18 cellular contexts compared by ENCODE assay signal in the genomic region with DNA sequence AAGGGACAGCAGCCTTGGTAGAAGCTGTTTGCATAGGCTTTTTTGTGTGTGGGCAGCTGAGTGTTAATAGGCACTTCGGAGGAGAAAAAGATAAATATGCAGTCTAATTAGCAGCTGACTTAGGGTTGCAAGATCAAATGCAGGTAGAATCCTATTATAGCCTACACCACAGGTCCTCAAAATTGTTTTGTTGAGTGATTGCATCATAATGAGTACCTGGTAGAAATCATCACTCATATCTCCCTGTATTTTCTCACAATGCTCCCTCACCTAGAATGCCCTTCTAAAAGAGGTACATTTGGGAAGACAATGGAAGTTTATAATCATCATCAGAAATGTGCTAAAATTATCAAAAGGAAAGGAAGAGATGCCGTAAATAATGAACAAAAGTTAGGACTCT. TPM values are rescaled to one million over a fixed set of nuclear protein-coding genes. Genes with fewer than 3 reads are reported as not detected.
"Had no signal": no experiment of that assay in that cellular context is flagged by ENCODE, and none has a peak within 500 bp of the region (broad histone marks: within the 10 kb centered on the region; RNA-seq: fewer than 3 reads in every experiment).

No MANE protein-coding gene starts in this region.

- H3K9me3 ChIP-seq: lower lobe of right lung, ovary, testis, upper lobe of left lung had no signal

- H3K4me1 ChIP-seq: lower lobe of right lung, testis, upper lobe of left lung had no signal

- H3K27me3 ChIP-seq: ovary, testis, upper lobe of left lung had no signal

- H3K9me3 Mint-ChIP-seq: activated CD4-positive, alpha-beta T cell treated with anti-CD3 and anti-CD28 coated beads, Interleukin-2, amount 10 ng/mL, durations not matched to agents 24 days and 14 days; mesothelial cell of epicardium had no signal

- H3K27me3 Mint-ChIP-seq: activated CD4-positive, alpha-beta T cell treated with anti-CD3 and anti-CD28 coated beads, Interleukin-2, amount 10 ng/mL, durations not matched to agents 24 days and 14 days; stimulated activated naive CD8-positive, alpha-beta T cell treated with anti-CD3 and anti-CD28 coated beads, Interleukin-15, amount 100 ng/mL, for 72 hours had no signal

- H3K4me3 ChIP-seq: lower lobe of right lung, ovary, testis, upper lobe of left lung had no signal

- H3K36me3 ChIP-seq: lower lobe of right lung, ovary, upper lobe of left lung had no signal

- H3K4me3 Mint-ChIP-seq: activated CD4-positive, alpha-beta T cell treated with anti-CD3 and anti-CD28 coated beads, Interleukin-2, amount 10 ng/mL, durations not matched to agents 24 days and 14 days; activated naive CD8-positive, alpha-beta T cell; activated T-cell treated with anti-CD3 and anti-CD28 coated beads, Interleukin-2, amount 50 U/mL, for 72 hours; mesothelial cell of epicardium; stimulated activated naive CD8-positive, alpha-beta T cell treated with anti-CD3 and anti-CD28 coated beads, Interleukin-15, amount 100 ng/mL, for 72 hours had no signal

- H3K4me1 Mint-ChIP-seq: activated CD4-positive, alpha-beta T cell treated with anti-CD3 and anti-CD28 coated beads, Interleukin-2, amount 10 ng/mL, durations not matched to agents 24 days and 14 days had no signal

- H3K27ac Mint-ChIP-seq: activated CD4-positive, alpha-beta T cell treated with anti-CD3 and anti-CD28 coated beads, Interleukin-2, amount 10 ng/mL, durations not matched to agents 24 days and 14 days; activated naive CD8-positive, alpha-beta T cell; activated T-cell treated with anti-CD3 and anti-CD28 coated beads, Interleukin-2, amount 50 U/mL, for 72 hours; mesothelial cell of epicardium; stimulated activated naive CD8-positive, alpha-beta T cell treated with anti-CD3 and anti-CD28 coated beads, Interleukin-15, amount 100 ng/mL, for 72 hours had no signal

- H3K27ac ChIP-seq: lower lobe of right lung, ovary, testis, upper lobe of left lung had no signal

- ATAC-seq: activated T-cell treated with anti-CD3 and anti-CD28 coated beads, Interleukin-2, amount 50 U/mL, for 72 hours; esophagus mucosa; left cardiac atrium; lower lobe of right lung; stimulated activated naive CD8-positive, alpha-beta T cell treated with anti-CD3 and anti-CD28 coated beads, Interleukin-15, amount 100 ng/mL, for 72 hours had no signal

- DNase-seq: activated CD4-positive, alpha-beta T cell treated with anti-CD3 and anti-CD28 coated beads, Interleukin-2, amount 10 ng/mL, durations not matched to agents 24 days and 14 days; activated CD4-positive, CD25-positive, alpha-beta regulatory T cell; activated CD8-positive, alpha-beta memory T cell treated with anti-CD3 and anti-CD28 coated beads, Interleukin-2, amount 50 U/mL, for 48 hours; activated gamma-delta T cell; activated T-cell treated with anti-CD3 and anti-CD28 coated beads, Interleukin-2, amount 50 U/mL, for 72 hours; amniotic stem cell; caudate nucleus; left cardiac atrium; lower lobe of right lung; ovary; stimulated activated CD4-positive, alpha-beta T cell treated with anti-CD3 and anti-CD28 coated beads, Interleukin-1b, Interleukin-23, amount 100 ng/mL, for 48 hours; stimulated activated naive CD8-positive, alpha-beta T cell treated with anti-CD3 and anti-CD28 coated beads, Interleukin-15, amount 100 ng/mL, for 72 hours; testis; upper lobe of left lung had no signal

- H3K36me3 Mint-ChIP-seq: activated naive CD8-positive, alpha-beta T cell; mesothelial cell of epicardium had no signal

RNA-seq across cellular contexts. Expression of a gene that starts 35.6 kb away (rescaled TPM):
- total RNA-seq: activated CD4-positive, alpha-beta T cell treated with anti-CD3 and anti-CD28 coated beads, Interleukin-2, amount 10 ng/mL, durations not matched to agents 24 days and 14 days; esophagus mucosa had no signal
- polyA plus RNA-seq: neural cell had no signal
